In the genomic region with DNA sequence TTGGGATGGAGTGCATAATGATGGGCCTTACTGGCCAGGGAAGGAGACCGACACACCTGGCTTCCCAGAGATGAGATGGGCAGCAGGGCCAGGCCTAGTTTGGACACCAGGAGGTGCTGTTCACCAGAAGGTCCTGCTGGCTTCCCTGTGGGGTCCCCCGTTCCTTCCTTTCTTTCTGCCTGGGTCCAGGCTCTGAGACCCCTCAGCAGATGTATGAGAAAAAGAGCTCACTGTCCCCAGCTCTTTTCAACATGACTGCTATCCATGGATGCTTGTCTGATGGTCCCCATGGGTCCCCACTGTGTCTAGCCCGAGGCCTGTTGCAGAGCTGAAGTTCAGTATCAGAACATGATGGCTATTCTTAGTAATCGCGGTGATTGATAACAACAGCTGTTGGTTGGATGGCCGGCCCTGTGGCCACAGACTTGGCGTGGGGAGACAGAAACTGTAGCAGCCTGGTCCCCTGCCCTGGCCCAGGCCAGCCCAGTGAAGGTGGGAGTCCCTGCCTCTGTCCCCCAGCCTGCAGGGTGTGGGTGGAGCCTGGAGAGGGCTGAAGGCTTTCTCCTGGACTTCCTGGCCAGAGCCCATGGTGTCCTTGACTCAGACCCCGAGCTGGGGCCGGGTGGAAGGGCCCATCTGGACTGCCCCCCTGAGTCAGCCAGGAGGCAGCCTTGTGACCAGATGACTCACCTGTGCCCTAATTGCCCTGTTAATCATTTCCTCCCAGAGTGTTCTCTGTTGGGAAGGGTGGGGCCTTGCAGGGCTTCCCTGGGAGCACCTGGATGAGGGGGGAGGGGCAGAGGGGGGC, we compare ENCODE assay signal across 8 cellular contexts. TPM values are rescaled to one million over a fixed set of nuclear protein-coding genes. Genes with fewer than 3 reads are reported as not detected.
DNase-seq lines count a peak whose midpoint lies in the region; ATAC-seq, FAIRE-seq and TF ChIP-seq lines count a peak whose summit lies in the region.

No MANE protein-coding gene starts in this region.

- H3K36me3 ChIP-seq in lower lobe of right lung (no peaks in the 10 kb centered on the region), suprapubic skin (no peaks in the 10 kb centered on the region)

- H3K27me3 ChIP-seq in lower lobe of right lung (ENCODE audit: low read depth) (no peaks in the 10 kb centered on the region), suprapubic skin (no peaks in the 10 kb centered on the region)

- TF ChIP-seq EP300 in suprapubic skin (IDR thresholded peaks at IDR 0.05) = no peak

- H3K27ac ChIP-seq in lower lobe of right lung (peak overlapping the region; percentile 80), suprapubic skin (peak overlapping the region; percentile 71)

- no peak for TF ChIP-seq POLR2A in suprapubic skin (IDR thresholded peaks at IDR 0.05)

- no peak overlapping the region for H3K4me3 ChIP-seq in lower lobe of right lung
- no peak overlapping the region for H3K4me3 ChIP-seq in suprapubic skin

- H3K4me1 ChIP-seq in lower lobe of right lung (peaks cover 53% of the 10 kb centered on the region), suprapubic skin (peaks cover 41% of the 10 kb centered on the region)

- FAIRE-seq in HTR-8/SVneo (lab: Jason Lieb, UNC) = peak; percentile 46

- WGBS in suprapubic skin = 14% methylated on average over 8 of the region's 9 CpGs

- intact Hi-C loops in lower lobe of right lung (cut with DNase I) = loop anchor here (10.0 kb wide), 1 partner anchor 105 kb away; no protein-coding TSS in a partner anchor

- peak; percentile 52 to 54 for DNase-seq in NCI-H2081 (lab: John Stamatoyannopoulos, UW)
- DNase-seq in NCI-H2081 treated with DMSO at 0.1 percent for 48 hours (lab: John Stamatoyannopoulos, UW) = no peak
- DNase-seq in HTR-8/SVneo (ENCODE audit: insufficient read length, low spot score) = peak; percentile 93
- DNase-seq in SW 1271 (lab: John Stamatoyannopoulos, UW) = peak; percentile 84 to 94
- DNase-seq in dermis blood vessel endothelial cell = peak; percentile 89
- peak; percentile 78 for DNase-seq in lower lobe of right lung
- DNase-seq in suprapubic skin (ENCODE audit: low spot score in 2 of 2) = no peak

- ATAC-seq in lower lobe of right lung = peak; percentile 87 to 90
- ATAC-seq in GM21825 (IDR thresholded peaks at IDR 0.05; ENCODE audit: unreplicated experiment) = no peak

- TF ChIP-seq CTCF in lower lobe of right lung (IDR thresholded peaks at IDR 0.05) (peak; percentile 86), suprapubic skin (IDR thresholded peaks at IDR 0.05) (peak; percentile 69 to 70)

- H3K9me3 ChIP-seq in lower lobe of right lung (no peaks in the 10 kb centered on the region), suprapubic skin (no peaks in the 10 kb centered on the region)

RNA-seq across cellular contexts. Expression of a gene that starts 9.9 kb away (rescaled TPM):
- total RNA-seq in dermis blood vessel endothelial cell = 23.5 and 24.3 TPM in 2 replicates
- total RNA-seq in lower lobe of right lung = 22.3 TPM
- 10 to 100 TPM; 12.6 to 15.0 (median 14.3) TPM for total RNA-seq in suprapubic skin

RNA-seq across cellular contexts. Expression of a gene that starts 31.2 kb away (rescaled TPM):
- total RNA-seq in dermis blood vessel endothelial cell (26.9 and 42.0 TPM in 2 replicates), lower lobe of right lung (74.7 TPM), suprapubic skin (100 to 1,000 TPM; 174 to 206 (median 199) TPM)

Comparison
In these comparisons a context has a peak if more than half of its experiments do, and no peak if none do; other contexts are left out.
1. DNase-seq: peak in NCI-H2081 (2 of 2), HTR-8/SVneo (single experiment), SW 1271 (2 of 2), dermis blood vessel endothelial cell (single experiment) and lower lobe of right lung (single experiment); none in NCI-H2081 treated with DMSO at 0.1 percent for 48 hours (single experiment) and suprapubic skin (0 of 2).